In genomic region chr6:150271501-150272263, GRCh38 we compare ENCODE assay signal across 31 cellular contexts.
DNase-seq lines count a peak whose midpoint lies in the region; ATAC-seq, FAIRE-seq and TF ChIP-seq lines count a peak whose summit lies in the region.
"Had no signal": no experiment of that assay in that cellular context is flagged by ENCODE, and none has a peak within 500 bp of the region (broad histone marks: within the 10 kb centered on the region; RNA-seq: fewer than 3 reads in every experiment).

No MANE protein-coding gene starts in this region.

- H3K27me3 ChIP-seq in HCT116 (ENCODE audit: insufficient read depth, low read length) (no peaks in the 10 kb centered on the region), K562 (ENCODE audit: control insufficient read depth in 2 of 2, insufficient read depth in 2 of 2, low read length in 2 of 2) (no peaks in the 10 kb centered on the region)
- H3K27me3 ChIP-seq: body of pancreas, gastroesophageal sphincter, upper lobe of left lung had no signal

- in situ Hi-C loops in K562 (cut with MboI): no loop called here

- H3K9me1 ChIP-seq in K562 (ENCODE audit: control insufficient read depth, insufficient read depth, low read length): no peaks in the 10 kb centered on the region

- FAIRE-seq in K562 (lab: Jason Lieb, UNC): peak; percentile 87
- FAIRE-seq: H1 had no signal

- BruUV-seq in HCT116 (replicated peaks; lab: Mats Ljungman, UMichigan) (no TSS peak), K562 (replicated peaks; lab: Mats Ljungman, UMichigan) (no TSS peak)

- H4K20me1 ChIP-seq in HCT116 (ENCODE audit: insufficient read depth): no peaks in the 10 kb centered on the region
- H4K20me1 ChIP-seq in K562 (replicated peaks; ENCODE audit: control insufficient read depth, insufficient read depth, low read length): no peaks in the 10 kb centered on the region

- TF ChIP-seq CTCF in HCT116 (IDR thresholded peaks at IDR 0.05 in 2 of 3, conservative IDR thresholded peaks at IDR 0.05 in 1 of 3; ENCODE audit: borderline replicate concordance in 1 of 3, insufficient read depth in 1 of 3, low read depth in 2 of 3, low read length in 2 of 3) (no peak), K562 (IDR thresholded peaks at IDR 0.05 in 2 of 3, conservative IDR thresholded peaks at IDR 0.05 in 1 of 3; ENCODE audit: insufficient read depth in 2 of 3, low read depth in 1 of 3, low read length in 3 of 3) (no peak)

- DNase-seq in HCT116 (ENCODE audit: low read depth, low spot score): no peak
- DNase-seq in OCI-M1 (lab: John Stamatoyannopoulos, UW): peak; percentile 99
- peak; percentile 87 to 95 (median 90) for DNase-seq in K562 (ENCODE audit: extremely low read depth in 1 of 4, low spot score in 3 of 4)
- DNase-seq in myocyte (ENCODE audit: low read depth): peak; percentile 54
- no peak for DNase-seq in AG08396 (ENCODE audit: low spot score)
- DNase-seq in NCI-H2107 (lab: John Stamatoyannopoulos, UW): no peak
- no peak for DNase-seq in CD1c-positive myeloid dendritic cell (ENCODE audit: extremely low spot score)
- DNase-seq: activated B cell treated with CpG ODN at 0.5 μM for 24 hours; activated CD4-positive, alpha-beta T cell treated with anti-CD3 and anti-CD28 coated beads, Interleukin-2, amount 50 U/mL, for 4 hours; activated CD8-positive, alpha-beta memory T cell treated with anti-CD3 and anti-CD28 coated beads, Interleukin-2, amount 10 ng/mL, durations not matched to agents 7 days and 5 days; activated T-cell treated with anti-CD3 and anti-CD28 coated beads, Interleukin-2, amount 50 U/mL, for 48 hours; body of pancreas; Caco-2; DMS79 treated with DMSO at 0.1 percent for 48 hours; GF-D8; hypothalamus; left cardiac atrium; NCI-H1436 treated with DMSO at 0.1 percent for 48 hours; NCI-H2081 treated with DMSO at 0.1 percent for 48 hours; NCI-H526 treated with DMSO at 0.1 percent for 48 hours; nephron progenitor cell; NK-92 treated with Interleukin-12 subunit alpha and Interleukin-12 subunit beta, amount 100 ng/mL, for 24 hours; SIG-M5; stimulated activated naive B cell treated with anti-CD40 and anti-IgM and Interleukin-4, amounts not matched to agents 10 μg/mL and 1 μg/mL and 100 μg/mL, for 72 hours; substantia nigra; SW 1271; upper lobe of left lung had no signal

- no peak overlapping the region for H3K4me3 ChIP-seq in HCT116 (replicated peaks in 1 of 2; ENCODE audit: low read depth in 1 of 2, low read length in 2 of 2)
- no peak overlapping the region for H3K4me3 ChIP-seq in K562
- H3K4me3 ChIP-seq: body of pancreas, gastroesophageal sphincter, upper lobe of left lung had no signal

- RAD21 ChIA-PET in HCT116 (lab: Charles Lee; ENCODE audit: low non-redundant PET in 1 of 2, low total read pairs in 2 of 2, uncharacterized antibody in 2 of 2, unreplicated experiment in 2 of 2): no interaction called here

- H3K4me2 ChIP-seq in HCT116 (ENCODE audit: low read length) (peak overlapping the region; percentile 66), K562 (ENCODE audit: insufficient read depth, low read length) (peak overlapping the region; percentile 76)

- H3K9ac ChIP-seq in HCT116 (ENCODE audit: low read length): no peak overlapping the region
- peak overlapping the region; percentile 53 to 67; a peak in 3 of 4 replicates for H3K9ac ChIP-seq in K562 (ENCODE audit: insufficient read depth in 1 of 2, low read depth in 2 of 2, low read length in 2 of 2)

- POLR2A ChIA-PET in HCT116 (lab: Charles Lee): interaction anchor here (0.9 to 1.2 kb wide), 2 partner anchors 22 to 91 kb away, joined by 3 read pairs; no protein-coding TSS in a partner anchor
- POLR2A ChIA-PET in K562 (lab: Yijun Ruan, JAX): interaction anchor here (0.6 to 2.4 kb wide), 16 partner anchors 14 to 748 kb away, joined by 3 to 11 read pairs (median 3); no protein-coding TSS in a partner anchor

- H3K79me2 ChIP-seq in HCT116 (ENCODE audit: insufficient read depth, low read length) (no peaks in the 10 kb centered on the region), K562 (ENCODE audit: control insufficient read depth, insufficient read depth, low read length) (no peaks in the 10 kb centered on the region)

- H3K9me3 ChIP-seq in HCT116 (ENCODE audit: control insufficient read depth in 1 of 2, insufficient read depth in 1 of 2, low read depth in 1 of 2, low read length in 2 of 2) (no peaks in the 10 kb centered on the region), K562 (replicated peaks; ENCODE audit: control insufficient read depth, insufficient read depth, low read depth, low read length) (no peaks in the 10 kb centered on the region)
- H3K9me3 ChIP-seq: body of pancreas, Caco-2, gastroesophageal sphincter, upper lobe of left lung had no signal

- CTCF ChIA-PET in HCT116 (lab: Charles Lee): no interaction called here
- CTCF ChIA-PET in K562 (lab: Yijun Ruan, JAX; ENCODE audit: low intra/inter-chr PET ratio): interaction anchor here (0.6 kb wide), 1 partner anchor 21 kb away, joined by 3 read pairs; no protein-coding TSS in a partner anchor

- ATAC-seq in HCT116 (no peak), K562 (peak; percentile 65), GM18511 (IDR thresholded peaks at IDR 0.05; ENCODE audit: unreplicated experiment) (no peak)
- ATAC-seq: activated CD8-positive, alpha-beta memory T cell treated with anti-CD3 and anti-CD28 coated beads, Interleukin-2, amount 10 ng/mL, durations not matched to agents 7 days and 5 days; body of pancreas; gastroesophageal sphincter; left cardiac atrium; Panc1; stimulated activated naive B cell treated with anti-CD40 and anti-IgM and Interleukin-4, amounts not matched to agents 10 μg/mL and 1 μg/mL and 100 μg/mL, for 72 hours had no signal

- H3K4me1 ChIP-seq in HCT116 (ENCODE audit: control insufficient read depth in 1 of 2, insufficient read depth in 2 of 2, low read length in 2 of 2) (peaks cover 19 to 62% of the 10 kb centered on the region in 2 experiments), K562 (replicated peaks in 1 of 2; ENCODE audit: control insufficient read depth in 2 of 2, insufficient read depth in 2 of 2, low read length in 2 of 2) (peaks cover 65 to 95% of the 10 kb centered on the region in 2 experiments)
- H3K4me1 ChIP-seq: body of pancreas, Caco-2, upper lobe of left lung had no signal

- TF ChIP-seq POLR2A in HCT116 (IDR thresholded peaks at IDR 0.05; ENCODE audit: borderline replicate concordance, extremely low read depth, insufficient read depth, insufficient read length): no peak
- TF ChIP-seq POLR2A in K562 (conservative IDR thresholded peaks at IDR 0.05): no peak

- TF ChIP-seq RAD21 in HCT116 (IDR thresholded peaks at IDR 0.05; ENCODE audit: low read depth) (no peak), K562 (CRISPR knock-in tag; conservative IDR thresholded peaks at IDR 0.05 in 1 of 2, IDR thresholded peaks at IDR 0.05 in 1 of 2) (peak; percentile 22 to 23)

- H3K36me3 ChIP-seq in HCT116 (ENCODE audit: control insufficient read depth in 1 of 2, insufficient read depth in 2 of 2, low read length in 2 of 2) (no peaks in the 10 kb centered on the region), K562 (ENCODE audit: control insufficient read depth, insufficient read depth, low read length) (no peaks in the 10 kb centered on the region)
- H3K36me3 ChIP-seq: gastroesophageal sphincter, upper lobe of left lung had no signal

- peak; percentile 100 for TF ChIP-seq EP300 in K562 (IDR thresholded peaks at IDR 0.05; ENCODE audit: low read length)

- no peak overlapping the region for H3K27ac ChIP-seq in HCT116 (ENCODE audit: low read depth, low read length)
- peak overlapping the region; percentile 93 for H3K27ac ChIP-seq in K562 (ENCODE audit: extremely low read depth, low read depth, low read length)
- H3K27ac ChIP-seq: body of pancreas, gastroesophageal sphincter, upper lobe of left lung had no signal

- H2AFZ ChIP-seq in HCT116 (ENCODE audit: low read depth, low read length, poor library complexity, severe bottlenecking): no peak overlapping the region
- peak overlapping the region; percentile 57; the same call in 1 of the 2 replicates for H2AFZ ChIP-seq in K562 (ENCODE audit: low read depth, low read length)

- H3K9me2 ChIP-seq in HCT116 (ENCODE audit: insufficient read depth): no peaks in the 10 kb centered on the region

- 2% methylated on average over 6 of the region's 6 CpGs for WGBS in K562 (ENCODE audit: insufficient coverage, low coverage, missing lambda C conversion rate)

- intact Hi-C loops in HCT116 (cut with micrococcal nuclease): no loop called here
- intact Hi-C loops in K562 (cut with micrococcal nuclease): loop anchor here (2.0 to 10.0 kb wide), 5 partner anchors 51 to 337 kb away; no protein-coding TSS in a partner anchor

TF ChIP-seq in HCT116, 20 proteins besides CTCF, POLR2A, EP300 and RAD21 (continues in another document):
- TF ChIP-seq, protein P1, sequence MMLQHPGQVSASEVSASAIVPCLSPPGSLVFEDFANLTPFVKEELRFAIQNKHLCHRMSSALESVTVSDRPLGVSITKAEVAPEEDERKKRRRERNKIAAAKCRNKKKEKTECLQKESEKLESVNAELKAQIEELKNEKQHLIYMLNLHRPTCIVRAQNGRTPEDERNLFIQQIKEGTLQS (IDR thresholded peaks at IDR 0.05): no peak
- TF ChIP-seq TCF7L2 (IDR thresholded peaks at IDR 0.05; ENCODE audit: borderline replicate concordance, extremely low read depth, insufficient read depth, insufficient read length) (no peak), ZFX (IDR thresholded peaks at IDR 0.05) (no peak), EGR1 (IDR thresholded peaks at IDR 0.05; ENCODE audit: low read depth) (no peak), CBX3 (IDR thresholded peaks at IDR 0.05; ENCODE audit: low read depth) (no peak), ZNF274 (IDR thresholded peaks at IDR 0.05; ENCODE audit: low read depth, low read length) (no peak)

TF ChIP-seq in K562, 482 proteins besides CTCF, POLR2A, EP300 and RAD21 (continues in another document):
- TF ChIP-seq DPF2 (IDR thresholded peaks at IDR 0.05) (peak; percentile 96), ZNF175 (CRISPR knock-in tag; IDR thresholded peaks at IDR 0.05; ENCODE audit: low read depth) (peak; percentile 97), MYC (IDR thresholded peaks at IDR 0.05; ENCODE audit: low read depth, low read length) (peak; percentile 43; the same call in 1 of the 2 replicates), MYC (CRISPR knock-in tag; IDR thresholded peaks at IDR 0.05; ENCODE audit: borderline replicate concordance, low read depth) (0 out of 2 replicates have a peak, but pooled peaks have one; percentile 54), RAD51 (IDR thresholded peaks at IDR 0.05; ENCODE audit: borderline replicate concordance, low read depth) (peak; percentile 42; the same call in 1 of the 2 replicates), NEUROD1 (IDR thresholded peaks at IDR 0.05; ENCODE audit: borderline replicate concordance, low read depth, low read length, partially characterized antibody) (peak; percentile 92), TAF9B (IDR thresholded peaks at IDR 0.05; ENCODE audit: partially characterized antibody) (peak; percentile 56), E2F3 (CRISPR knock-in tag; IDR thresholded peaks at IDR 0.05) (0 out of 2 replicates have a peak, but pooled peaks have one; percentile 10)

Comparison
In these comparisons a context has a peak if more than half of its experiments do, and no peak if none do; other contexts are left out.
1. DNase-seq: peak in OCI-M1 (single experiment), K562 (4 of 4) and myocyte (single experiment); none in HCT116 (single experiment), AG08396 (single experiment), NCI-H2107 (single experiment) and CD1c-positive myeloid dendritic cell (single experiment).